ENCODE assay signal across 12 cellular contexts in genomic region chr11:113763040-113763439, GRCh38. TPM values are rescaled to one million over a fixed set of nuclear protein-coding genes. Genes with fewer than 3 reads are reported as not detected.
"Had no signal": no experiment of that assay in that cellular context is flagged by ENCODE, and none has a peak within 500 bp of the region (broad histone marks: within the 10 kb centered on the region; RNA-seq: fewer than 3 reads in every experiment).

No MANE protein-coding gene starts in this region.

RNA-seq across cellular contexts. Expression of gene CLDN25, which starts 16.6 kb away (rescaled TPM):
- total RNA-seq: OCI-LY7, PC-3, PC-9, Peyer's patch, Right ventricle myocardium inferior, Right ventricle myocardium superior, RPMI7951, SJCRH30, SJSA1, SK-MEL-5, T-cell had no signal
- polyA plus RNA-seq: SK-N-SH had no signal
